1 cellular context compared by ENCODE assay signal in genomic region chr2:53452400-53452799, GRCh38.
TF ChIP-seq lines count a peak whose summit lies in the region.

No MANE protein-coding gene starts in this region.

TF ChIP-seq in HCT116, 20 proteins besides CTCF, POLR2A, EP300 and RAD21 (continued from another document):
- TF ChIP-seq, protein P1, sequence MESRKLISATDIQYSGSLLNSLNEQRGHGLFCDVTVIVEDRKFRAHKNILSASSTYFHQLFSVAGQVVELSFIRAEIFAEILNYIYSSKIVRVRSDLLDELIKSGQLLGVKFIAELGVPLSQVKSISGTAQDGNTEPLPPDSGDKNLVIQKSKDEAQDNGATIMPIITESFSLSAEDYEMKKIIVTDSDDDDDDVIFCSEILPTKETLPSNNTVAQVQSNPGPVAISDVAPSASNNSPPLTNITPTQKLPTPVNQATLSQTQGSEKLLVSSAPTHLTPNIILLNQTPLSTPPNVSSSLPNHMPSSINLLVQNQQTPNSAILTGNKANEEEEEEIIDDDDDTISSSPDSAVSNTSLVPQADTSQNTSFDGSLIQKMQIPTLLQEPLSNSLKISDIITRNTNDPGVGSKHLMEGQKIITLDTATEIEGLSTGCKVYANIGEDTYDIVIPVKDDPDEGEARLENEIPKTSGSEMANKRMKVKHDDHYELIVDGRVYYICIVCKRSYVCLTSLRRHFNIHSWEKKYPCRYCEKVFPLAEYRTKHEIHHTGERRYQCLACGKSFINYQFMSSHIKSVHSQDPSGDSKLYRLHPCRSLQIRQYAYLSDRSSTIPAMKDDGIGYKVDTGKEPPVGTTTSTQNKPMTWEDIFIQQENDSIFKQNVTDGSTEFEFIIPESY (IDR thresholded peaks at IDR 0.05; ENCODE audit: extremely low read depth, insufficient replicate concordance, low read length) = no peak
